In the genomic region with DNA sequence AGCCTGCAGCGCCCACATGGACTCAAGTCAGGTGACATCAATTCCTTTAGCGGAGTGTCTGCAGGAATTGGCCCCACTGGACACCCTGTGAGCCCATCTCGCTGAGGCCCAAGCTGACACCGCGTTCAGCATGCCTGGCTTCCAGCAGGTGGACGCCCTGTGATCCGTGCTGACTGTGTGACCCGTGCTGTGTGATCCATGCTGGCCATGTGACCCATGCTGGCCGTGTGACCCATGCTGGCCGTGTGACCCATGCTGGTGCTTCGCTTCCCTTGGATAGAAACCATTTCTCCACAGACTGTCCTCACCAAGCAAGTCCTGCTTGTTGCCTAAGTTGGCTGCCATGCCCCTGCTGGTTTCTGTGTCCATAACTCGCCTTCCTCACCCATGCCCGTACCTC, we compare ENCODE assay signal across 5 cellular contexts.
"Had no signal": no experiment of that assay in that cellular context is flagged by ENCODE, and none has a peak within 500 bp of the region (broad histone marks: within the 10 kb centered on the region; RNA-seq: fewer than 3 reads in every experiment).

No MANE protein-coding gene starts in this region.

- FAIRE-seq: HepG2 had no signal

- ATAC-seq: GM23338, HepG2 had no signal

- DNase-seq: HCEC 1CT, KBM-7 had no signal

- H3K27ac ChIP-seq: HL-60 had no signal

- H2AFZ ChIP-seq: GM23338 had no signal

- H3K4me3 ChIP-seq: GM23338 had no signal

- H3K4me2 ChIP-seq: GM23338 had no signal
